9 cellular contexts compared by ENCODE assay signal in genomic region chr1:224065455-224065854, GRCh38. TPM values are rescaled to one million over a fixed set of nuclear protein-coding genes. Genes with fewer than 3 reads are reported as not detected.
A peak's percentile ranks its signal among the peaks of the same experiment; 100 is the strongest.
DNase-seq lines count a peak whose midpoint lies in the region; ATAC-seq, FAIRE-seq and TF ChIP-seq lines count a peak whose summit lies in the region.
"Had no signal": no experiment of that assay in that cellular context is flagged by ENCODE, and none has a peak within 500 bp of the region (broad histone marks: within the 10 kb centered on the region; RNA-seq: fewer than 3 reads in every experiment).

No MANE protein-coding gene starts in this region.

- TF ChIP-seq CTCF in type B pancreatic cell (conservative IDR thresholded peaks at IDR 0.05) (no peak), GM10266 (IDR thresholded peaks at IDR 0.05; ENCODE audit: control insufficient read depth, insufficient read depth, low read depth, missing control alignments) (no peak)

- no peaks in the 10 kb centered on the region for H3K9me3 Mint-ChIP-seq in activated naive CD8-positive, alpha-beta T cell treated with anti-CD3 and anti-CD28 coated beads, Interleukin-2, amount 10 ng/mL, durations not matched to agents 7 days and 5 days
- H3K9me3 Mint-ChIP-seq in activated naive CD8-positive, alpha-beta T cell treated with anti-CD3 and anti-CD28 coated beads, Interleukin-2, amount 50 U/mL, for 24 hours = no peaks in the 10 kb centered on the region
- no peaks in the 10 kb centered on the region for H3K9me3 Mint-ChIP-seq in type B pancreatic cell

- FAIRE-seq in RCC 7860 (lab: Jason Lieb, UNC) = peak; percentile 86

- peaks cover 2% of the 10 kb centered on the region for H3K36me3 Mint-ChIP-seq in activated naive CD8-positive, alpha-beta T cell treated with anti-CD3 and anti-CD28 coated beads, Interleukin-2, amount 10 ng/mL, durations not matched to agents 7 days and 5 days
- H3K36me3 Mint-ChIP-seq in activated naive CD8-positive, alpha-beta T cell treated with anti-CD3 and anti-CD28 coated beads, Interleukin-2, amount 50 U/mL, for 24 hours (ENCODE audit: low read depth) = no peaks in the 10 kb centered on the region
- no peaks in the 10 kb centered on the region for H3K36me3 Mint-ChIP-seq in type B pancreatic cell

- peaks cover 13% of the 10 kb centered on the region for H3K27me3 Mint-ChIP-seq in activated naive CD8-positive, alpha-beta T cell treated with anti-CD3 and anti-CD28 coated beads, Interleukin-2, amount 10 ng/mL, durations not matched to agents 7 days and 5 days
- no peaks in the 10 kb centered on the region for H3K27me3 Mint-ChIP-seq in activated naive CD8-positive, alpha-beta T cell treated with anti-CD3 and anti-CD28 coated beads, Interleukin-2, amount 50 U/mL, for 24 hours
- peaks cover 8% of the 10 kb centered on the region for H3K27me3 Mint-ChIP-seq in type B pancreatic cell

- H3K4me1 Mint-ChIP-seq in activated naive CD8-positive, alpha-beta T cell treated with anti-CD3 and anti-CD28 coated beads, Interleukin-2, amount 10 ng/mL, durations not matched to agents 7 days and 5 days = peaks cover 12% of the 10 kb centered on the region
- peaks cover 7% of the 10 kb centered on the region for H3K4me1 Mint-ChIP-seq in activated naive CD8-positive, alpha-beta T cell treated with anti-CD3 and anti-CD28 coated beads, Interleukin-2, amount 50 U/mL, for 24 hours
- H3K4me1 Mint-ChIP-seq in type B pancreatic cell (ENCODE audit: unreplicated experiment) = peaks cover 27% of the 10 kb centered on the region

- DNase-seq in activated naive CD8-positive, alpha-beta T cell treated with anti-CD3 and anti-CD28 coated beads, Interleukin-2, amount 10 ng/mL, durations not matched to agents 7 days and 5 days = no peak
- DNase-seq in activated naive CD8-positive, alpha-beta T cell treated with anti-CD3 and anti-CD28 coated beads, Interleukin-2, amount 50 U/mL, for 24 hours = no peak
- DNase-seq in RCC 7860 (ENCODE audit: low spot score) = peak; percentile 86
- peak; percentile 42 for DNase-seq in fibroblast of peridontal ligament (ENCODE audit: extremely low read depth)
- DNase-seq in type B pancreatic cell (ENCODE audit: extremely low spot score, unreplicated experiment) = no peak
- DNase-seq in GM10266 (ENCODE audit: extremely low spot score) = no peak
- DNase-seq in inferior parietal cortex (ENCODE audit: extremely low spot score) = no peak
- DNase-seq: NCI-H1092 had no signal

- peak overlapping the region; percentile 43 for H3K27ac Mint-ChIP-seq in activated naive CD8-positive, alpha-beta T cell treated with anti-CD3 and anti-CD28 coated beads, Interleukin-2, amount 10 ng/mL, durations not matched to agents 7 days and 5 days
- no peak overlapping the region for H3K27ac Mint-ChIP-seq in activated naive CD8-positive, alpha-beta T cell treated with anti-CD3 and anti-CD28 coated beads, Interleukin-2, amount 50 U/mL, for 24 hours
- peak overlapping the region; percentile 62 for H3K27ac Mint-ChIP-seq in type B pancreatic cell

- H3K4me3 Mint-ChIP-seq in activated naive CD8-positive, alpha-beta T cell treated with anti-CD3 and anti-CD28 coated beads, Interleukin-2, amount 10 ng/mL, durations not matched to agents 7 days and 5 days = peak overlapping the region; percentile 22
- H3K4me3 Mint-ChIP-seq in activated naive CD8-positive, alpha-beta T cell treated with anti-CD3 and anti-CD28 coated beads, Interleukin-2, amount 50 U/mL, for 24 hours = no peak overlapping the region
- H3K4me3 Mint-ChIP-seq in type B pancreatic cell = no peak overlapping the region

- ATAC-seq in activated naive CD8-positive, alpha-beta T cell treated with anti-CD3 and anti-CD28 coated beads, Interleukin-2, amount 10 ng/mL, durations not matched to agents 7 days and 5 days (ENCODE audit: low read depth) = peak; percentile 56
- ATAC-seq in activated naive CD8-positive, alpha-beta T cell treated with anti-CD3 and anti-CD28 coated beads, Interleukin-2, amount 50 U/mL, for 24 hours = no peak
- no peak for ATAC-seq in GM21737 (IDR thresholded peaks at IDR 0.05; ENCODE audit: unreplicated experiment)

- POLR2A ChIA-PET in activated naive CD8-positive, alpha-beta T cell treated with anti-CD3 and anti-CD28 coated beads, Interleukin-2, amount 10 ng/mL, durations not matched to agents 7 days and 5 days (lab: Charles Lee) = no interaction called here

RNA-seq across cellular contexts. Expression of gene FBXO28, which starts 48.5 kb away (rescaled TPM):
- total RNA-seq in activated naive CD8-positive, alpha-beta T cell treated with anti-CD3 and anti-CD28 coated beads, Interleukin-2, amount 10 ng/mL, durations not matched to agents 7 days and 5 days = 10 to 100 TPM; 31.0 to 32.3 TPM
- 26.1 and 27.9 TPM in 2 replicates for total RNA-seq in type B pancreatic cell (ENCODE audit: low replicate concordance)

Comparison
In these comparisons a context has a peak if more than half of its experiments do, and no peak if none do; other contexts are left out.
1. DNase-seq: peak in RCC 7860 (single experiment) and fibroblast of peridontal ligament (single experiment); none in activated naive CD8-positive, alpha-beta T cell treated with anti-CD3 and anti-CD28 coated beads, Interleukin-2, amount 10 ng/mL, durations not matched to agents 7 days and 5 days (single experiment), activated naive CD8-positive, alpha-beta T cell treated with anti-CD3 and anti-CD28 coated beads, Interleukin-2, amount 50 U/mL, for 24 hours (single experiment), type B pancreatic cell (single experiment), GM10266 (single experiment) and inferior parietal cortex (single experiment).